In the genomic region with DNA sequence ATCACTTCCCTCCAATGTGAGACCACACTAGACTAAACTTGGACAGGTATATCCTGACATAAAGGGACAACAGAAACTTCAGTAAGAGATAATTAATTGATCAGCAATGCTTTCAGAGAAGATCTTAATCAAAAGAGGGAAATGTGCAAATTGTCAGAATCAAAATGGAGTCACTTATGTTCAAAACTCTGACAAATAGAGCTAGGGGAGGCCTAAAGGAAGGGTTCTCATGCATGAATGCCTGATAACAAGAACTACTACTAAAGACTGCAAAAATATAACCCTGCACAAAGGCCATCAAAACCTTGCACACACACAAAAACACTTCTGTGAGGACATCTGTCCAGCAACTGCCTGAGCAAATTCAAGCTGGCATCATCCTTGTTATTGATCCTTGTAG, we compare ENCODE assay signal across 30 cellular contexts.
"Had no signal": no experiment of that assay in that cellular context is flagged by ENCODE, and none has a peak within 500 bp of the region (broad histone marks: within the 10 kb centered on the region; RNA-seq: fewer than 3 reads in every experiment).

No MANE protein-coding gene starts in this region.

- H3K4me2 ChIP-seq: neural progenitor cell, smooth muscle cell had no signal

- FAIRE-seq: islet of Langerhans, kidney had no signal

- DNase-seq: hypothalamus; immature natural killer cell; kidney; left colon; left lung; lower lobe of right lung; mammary epithelial cell; mesendoderm; naive B cell; natural killer cell; nephron progenitor cell; nucleus accumbens; psoas muscle; right lobe of liver; stimulated activated CD4-positive, alpha-beta T cell treated with anti-CD3 and anti-CD28 coated beads, Interleukin-1b, Interleukin-23, amount 100 ng/mL, for 48 hours; stimulated activated CD4-positive, alpha-beta T cell treated with anti-CD3 and anti-CD28 coated beads, Interleukin-2, amount 100 ng/mL, for 48 hours; stimulated activated CD4-positive, alpha-beta T cell treated with anti-CD3 and anti-CD28 coated beads, Interleukin-4, amount 100 ng/mL, for 4 hours; stimulated activated CD8-positive, alpha-beta memory T cell treated with anti-CD3 and anti-CD28 coated beads, Interleukin-4, amount 100 ng/mL, for 48 hours; stimulated activated naive CD4-positive, alpha-beta T cell treated with Interleukin-2 at 50 U/mL for 16 hours; stimulated activated naive CD8-positive, alpha-beta T cell treated with anti-CD3 and anti-CD28 coated beads, Interleukin-15, amount 100 ng/mL, for 72 hours; substantia nigra had no signal

- H3K4me1 Mint-ChIP-seq: immature natural killer cell; mesothelial cell of epicardium; naive B cell; natural killer cell; nephron progenitor cell; stimulated activated memory B cell treated with anti-CD40 and anti-IgM and Interleukin-4, amounts not matched to agents 10 μg/mL and 1 μg/mL and 100 μg/mL, for 72 hours; stimulated activated naive CD8-positive, alpha-beta T cell treated with anti-CD3 and anti-CD28 coated beads, Interleukin-15, amount 100 ng/mL, for 72 hours had no signal

- H3K27ac Mint-ChIP-seq: immature natural killer cell; mesothelial cell of epicardium; naive B cell; natural killer cell; nephron progenitor cell; neural progenitor cell; stimulated activated memory B cell treated with anti-CD40 and anti-IgM and Interleukin-4, amounts not matched to agents 10 μg/mL and 1 μg/mL and 100 μg/mL, for 72 hours; stimulated activated naive CD8-positive, alpha-beta T cell treated with anti-CD3 and anti-CD28 coated beads, Interleukin-15, amount 100 ng/mL, for 72 hours; type B pancreatic cell had no signal

- H3K4me3 Mint-ChIP-seq: immature natural killer cell; mesothelial cell of epicardium; naive B cell; natural killer cell; nephron progenitor cell; neural progenitor cell; stimulated activated memory B cell treated with anti-CD40 and anti-IgM and Interleukin-4, amounts not matched to agents 10 μg/mL and 1 μg/mL and 100 μg/mL, for 72 hours; stimulated activated naive CD8-positive, alpha-beta T cell treated with anti-CD3 and anti-CD28 coated beads, Interleukin-15, amount 100 ng/mL, for 72 hours; type B pancreatic cell had no signal

- H3K36me3 Mint-ChIP-seq: immature natural killer cell; mesothelial cell of epicardium; naive B cell; natural killer cell; neural progenitor cell; stimulated activated memory B cell treated with anti-CD40 and anti-IgM and Interleukin-4, amounts not matched to agents 10 μg/mL and 1 μg/mL and 100 μg/mL, for 72 hours; type B pancreatic cell had no signal

- H3K36me3 ChIP-seq: left lung, lower lobe of right lung, neural progenitor cell, right lobe of liver, tibial nerve, vagina had no signal

- ATAC-seq: left colon; left lung; lower lobe of right lung; natural killer cell; psoas muscle; right lobe of liver; stimulated activated memory B cell treated with anti-CD40 and anti-IgM and Interleukin-4, amounts not matched to agents 10 μg/mL and 1 μg/mL and 100 μg/mL, for 72 hours; stimulated activated naive CD8-positive, alpha-beta T cell treated with anti-CD3 and anti-CD28 coated beads, Interleukin-15, amount 100 ng/mL, for 72 hours had no signal

- H3K4me1 ChIP-seq: left lung, lower lobe of right lung, neural progenitor cell, parathyroid adenoma, psoas muscle, right lobe of liver, tibial nerve, vagina had no signal

- H3K9me3 Mint-ChIP-seq: nephron progenitor cell; stimulated activated memory B cell treated with anti-CD40 and anti-IgM and Interleukin-4, amounts not matched to agents 10 μg/mL and 1 μg/mL and 100 μg/mL, for 72 hours; stimulated activated naive CD8-positive, alpha-beta T cell treated with anti-CD3 and anti-CD28 coated beads, Interleukin-15, amount 100 ng/mL, for 72 hours had no signal

- H3K27ac ChIP-seq: left lung, lower lobe of right lung, neural progenitor cell, parathyroid adenoma, psoas muscle, right lobe of liver, tibial nerve, vagina had no signal

- H2AFZ ChIP-seq: neural progenitor cell, parathyroid adenoma had no signal

- H3K27me3 Mint-ChIP-seq: naive B cell; stimulated activated memory B cell treated with anti-CD40 and anti-IgM and Interleukin-4, amounts not matched to agents 10 μg/mL and 1 μg/mL and 100 μg/mL, for 72 hours; stimulated activated naive CD8-positive, alpha-beta T cell treated with anti-CD3 and anti-CD28 coated beads, Interleukin-15, amount 100 ng/mL, for 72 hours; type B pancreatic cell had no signal

- H3K27me3 ChIP-seq: left lung, neural progenitor cell, right lobe of liver, tibial nerve, vagina had no signal

- H3K4me3 ChIP-seq: left lung, lower lobe of right lung, neural progenitor cell, psoas muscle, right lobe of liver, smooth muscle cell, tibial nerve, vagina had no signal

- H3K79me2 ChIP-seq: parathyroid adenoma had no signal

- H3K9me3 ChIP-seq: left lung, lower lobe of right lung, psoas muscle, right lobe of liver, tibial nerve, vagina had no signal
